ENCODE assay signal across 11 cellular contexts in genomic region chr13:99956473-99957349, GRCh38. TPM values are rescaled to one million over a fixed set of nuclear protein-coding genes. Genes with fewer than 3 reads are reported as not detected.
DNase-seq lines count a peak whose midpoint lies in the region; ATAC-seq and TF ChIP-seq lines count a peak whose summit lies in the region.
"Had no signal": no experiment of that assay in that cellular context is flagged by ENCODE, and none has a peak within 500 bp of the region (broad histone marks: within the 10 kb centered on the region; RNA-seq: fewer than 3 reads in every experiment).

No MANE protein-coding gene starts in this region.

- H3K4me3 Mint-ChIP-seq in mesothelial cell of epicardium (peak overlapping the region; percentile 67), CD14-positive monocyte (peak overlapping the region in 1 of 2 donors; percentile 86)
- H3K4me3 Mint-ChIP-seq: dendritic cell treated with granulocyte-macrophage colony-stimulating factor and Interleukin-4, amounts not matched to agents 40 ng/mL and 50 ng/mL, for 4 days had no signal

- intact Hi-C loops in left ventricle myocardium inferior (cut with micrococcal nuclease): no loop called here
- intact Hi-C loops in left ventricle myocardium superior (cut with micrococcal nuclease): no loop called here
- intact Hi-C loops in CD14-positive monocyte (cut with micrococcal nuclease): no loop called here

- H3K9me3 ChIP-seq in left ventricle myocardium inferior (replicated peaks): no peaks in the 10 kb centered on the region

- H3K4me3 ChIP-seq in left ventricle myocardium inferior: peak overlapping the region; percentile 52

- peaks cover 40% of the 10 kb centered on the region for H3K4me1 ChIP-seq in left ventricle myocardium inferior

- peaks cover 100% of the 10 kb centered on the region for H3K27me3 ChIP-seq in left ventricle myocardium inferior (ENCODE audit: low read depth)

- no peaks in the 10 kb centered on the region for H3K36me3 Mint-ChIP-seq in mesothelial cell of epicardium
- peaks cover 0 to 6% of the 10 kb centered on the region in 2 donors for H3K36me3 Mint-ChIP-seq in CD14-positive monocyte

- TF ChIP-seq CTCF in left ventricle myocardium inferior (IDR thresholded peaks at IDR 0.05; ENCODE audit: borderline replicate concordance) (no peak), mesothelial cell of epicardium (IDR thresholded peaks at IDR 0.05; ENCODE audit: unreplicated experiment) (no peak), CD14-positive monocyte (IDR thresholded peaks at IDR 0.05) (no peak)

- H3K9me3 Mint-ChIP-seq in mesothelial cell of epicardium (no peaks in the 10 kb centered on the region), CD14-positive monocyte (peaks cover 0 to 30% (median 6%) of the 10 kb centered on the region in 7 donors)
- H3K9me3 Mint-ChIP-seq: dendritic cell treated with granulocyte-macrophage colony-stimulating factor and Interleukin-4, amounts not matched to agents 40 ng/mL and 50 ng/mL, for 4 days had no signal

- DNase-seq in left ventricle myocardium inferior (no peak), left ventricle myocardium superior (no peak), cerebellar cortex (ENCODE audit: low spot score) (peak; percentile 46), mesothelial cell of epicardium (ENCODE audit: low spot score in 2 of 2, unreplicated experiment in 2 of 2) (no peak), CD14-positive monocyte (ENCODE audit: low spot score) (no peak), NCI-H2081 (lab: John Stamatoyannopoulos, UW) (no peak)
- DNase-seq: small intestine, SW 1271 had no signal

- H3K27ac ChIP-seq in left ventricle myocardium inferior (replicated peaks): no peak overlapping the region

- H3K4me1 Mint-ChIP-seq in mesothelial cell of epicardium (peaks cover 19% of the 10 kb centered on the region), CD14-positive monocyte (peaks cover 18% of the 10 kb centered on the region)

- H3K27me3 Mint-ChIP-seq in mesothelial cell of epicardium (ENCODE audit: low read depth) (peaks cover 96% of the 10 kb centered on the region), CD14-positive monocyte (ENCODE audit: low read depth in 3 of 3) (peaks cover 93 to 99% (median 97%) of the 10 kb centered on the region in 3 donors)

- ATAC-seq in left ventricle myocardium superior (no peak), HG03139 (IDR thresholded peaks at IDR 0.05; ENCODE audit: unreplicated experiment) (no peak), GM18868 (IDR thresholded peaks at IDR 0.05; ENCODE audit: unreplicated experiment) (no peak)

- H3K36me3 ChIP-seq in left ventricle myocardium inferior: no peaks in the 10 kb centered on the region

- H3K27ac Mint-ChIP-seq in mesothelial cell of epicardium (no peak overlapping the region), CD14-positive monocyte (no peak overlapping the region)
- H3K27ac Mint-ChIP-seq: dendritic cell treated with granulocyte-macrophage colony-stimulating factor and Interleukin-4, amounts not matched to agents 40 ng/mL and 50 ng/mL, for 4 days had no signal

RNA-seq across cellular contexts. Expression of gene ZIC5, which starts 14.9 kb away (rescaled TPM):
- total RNA-seq in left ventricle myocardium inferior (not detected), left ventricle myocardium superior (not detected), mesothelial cell of epicardium (not detected in 3 replicates)
- not detected for polyA plus RNA-seq in CD14-positive monocyte

RNA-seq across cellular contexts. Expression of gene ZIC2, which starts 24.9 kb away (rescaled TPM):
- total RNA-seq in left ventricle myocardium inferior (not detected), left ventricle myocardium superior (not detected), mesothelial cell of epicardium (0.47 TPM in 1 of 3 replicates, not detected in the others)
- not detected for polyA plus RNA-seq in CD14-positive monocyte
